ENCODE assay signal across 8 cellular contexts in the genomic region with DNA sequence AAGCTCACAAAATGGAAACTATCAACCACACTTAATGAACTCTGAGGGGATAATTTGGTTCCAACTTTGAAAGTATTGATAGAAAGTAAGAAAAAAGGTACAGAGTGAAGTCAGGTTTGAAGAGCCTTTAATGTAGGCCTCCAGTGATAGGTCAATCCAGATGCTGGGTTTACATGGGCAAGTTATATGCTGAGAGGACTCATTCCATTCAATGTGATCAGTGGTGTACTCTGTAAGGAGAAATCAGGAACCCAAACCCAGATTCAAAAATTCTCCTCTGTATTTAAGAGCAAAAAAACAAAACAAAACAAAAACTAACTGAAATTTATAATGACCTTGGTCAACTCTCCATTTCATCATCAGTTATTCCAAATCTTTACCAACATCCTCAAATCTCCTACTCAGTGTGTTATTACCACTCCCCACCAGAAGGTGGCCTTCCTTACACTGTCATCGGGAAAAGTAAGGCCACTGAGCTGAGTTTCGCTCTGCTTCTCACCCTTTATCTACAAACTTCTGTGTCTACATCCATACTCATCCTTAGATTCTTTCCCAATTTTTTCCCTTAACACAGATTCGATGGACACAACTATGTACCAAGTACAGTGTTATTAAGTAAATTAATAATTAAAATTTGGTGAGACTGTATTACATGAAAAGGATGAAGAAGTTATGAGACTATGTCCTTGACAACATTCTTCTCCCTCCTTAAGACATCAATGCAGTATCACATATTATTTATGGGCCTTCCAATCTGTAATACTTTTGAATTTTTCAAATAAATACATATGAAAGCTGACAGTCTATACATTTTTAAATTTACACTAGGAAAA.
A peak's percentile ranks its signal among the peaks of the same experiment; 100 is the strongest.
DNase-seq lines count a peak whose midpoint lies in the region; ATAC-seq, FAIRE-seq and TF ChIP-seq lines count a peak whose summit lies in the region.

No MANE protein-coding gene starts in this region.

- no peak overlapping the region for H2AFZ ChIP-seq in KMS-11 (ENCODE audit: low read depth)

- H3K36me3 ChIP-seq in KMS-11 (ENCODE audit: insufficient read depth) (0 out of 2 replicates have a peak, but pooled peaks cover 3% of the 10 kb centered on the region), Peyer's patch (peaks cover 0 to 73% (median 0%) of the 10 kb centered on the region in 3 donors), heart right ventricle (peaks cover 0 to 87% (median 22%) of the 10 kb centered on the region in 9 donors)

- H3K9ac ChIP-seq in KMS-11: no peak overlapping the region

- WGBS in heart right ventricle, 2 donors: 3% methylated on average over 3 of the region's 3 CpGs

- no peaks in the 10 kb centered on the region for H3K4me1 ChIP-seq in KMS-11 (ENCODE audit: low read depth, poor library complexity, severe bottlenecking)
- H3K4me1 ChIP-seq in Peyer's patch: no peaks in the 10 kb centered on the region
- H3K4me1 ChIP-seq in heart right ventricle: peaks cover 0 to 4% (median 0%) of the 10 kb centered on the region in 9 donors

- no peaks in the 10 kb centered on the region for H3K79me2 ChIP-seq in KMS-11 (ENCODE audit: insufficient read depth, low read depth)

- H3K4me2 ChIP-seq in KMS-11: no peak overlapping the region

- no peak for TF ChIP-seq POLR2A in Peyer's patch (IDR thresholded peaks at IDR 0.05)

- no peaks in the 10 kb centered on the region for H4K20me1 ChIP-seq in KMS-11 (ENCODE audit: insufficient read depth)

- no peaks in the 10 kb centered on the region for H3K9me3 ChIP-seq in Peyer's patch
- no peaks in the 10 kb centered on the region for H3K9me3 ChIP-seq in heart right ventricle

- TF ChIP-seq CTCF in KMS-11 (conservative IDR thresholded peaks at IDR 0.05; ENCODE audit: low read depth, low read length) (peak; percentile 90), Peyer's patch (IDR thresholded peaks at IDR 0.05) (peak; percentile 63 to 95 (median 90)), heart right ventricle (IDR thresholded peaks at IDR 0.05) (peak; percentile 59 to 96 (median 89))

- ATAC-seq in GM21619 (IDR thresholded peaks at IDR 0.05; ENCODE audit: unreplicated experiment) (peak; percentile 86), heart right ventricle (peak; percentile 74 to 94 (median 89)), HG02970 (IDR thresholded peaks at IDR 0.05; ENCODE audit: low FRiP score, unreplicated experiment) (no peak)

- DNase-seq in Peyer's patch (peak in 2 of 3 donors; percentile 69 to 82), heart right ventricle (peak in 1 of 2 donors; percentile 66), pulmonary artery endothelial cell (ENCODE audit: low read depth, low spot score) (peak; percentile 35)
- peak; percentile 7 for DNase-seq in activated naive CD8-positive, alpha-beta T cell treated with anti-CD3 and anti-CD28 coated beads, Interleukin-2, amount 50 U/mL, for 16 hours (ENCODE audit: low read depth, low spot score)

- H3K27me3 ChIP-seq in KMS-11 (ENCODE audit: insufficient read depth, low read depth) (no peaks in the 10 kb centered on the region), Peyer's patch (no peaks in the 10 kb centered on the region), heart right ventricle (no peaks in the 10 kb centered on the region)

- intact Hi-C loops in heart right ventricle (cut with DNase I): loop anchor here (2.0 to 10.0 kb wide), 11 partner anchors 102 to 386 kb away; a partner anchor contains a TSS

- peak; percentile 97 for FAIRE-seq in G401.6 (lab: Jason Lieb, UNC)

- H3K27ac ChIP-seq in KMS-11 (no peak overlapping the region), Peyer's patch (no peak overlapping the region), heart right ventricle (peak overlapping the region in 2 of 10 donors; percentile 8 to 11)

- H3K4me3 ChIP-seq in KMS-11 (IDR thresholded peaks at IDR 0.05; ENCODE audit: insufficient read depth, low read depth, low read length) (no peak overlapping the region), Peyer's patch (no peak overlapping the region), heart right ventricle (no peak overlapping the region)
